In the genomic region with DNA sequence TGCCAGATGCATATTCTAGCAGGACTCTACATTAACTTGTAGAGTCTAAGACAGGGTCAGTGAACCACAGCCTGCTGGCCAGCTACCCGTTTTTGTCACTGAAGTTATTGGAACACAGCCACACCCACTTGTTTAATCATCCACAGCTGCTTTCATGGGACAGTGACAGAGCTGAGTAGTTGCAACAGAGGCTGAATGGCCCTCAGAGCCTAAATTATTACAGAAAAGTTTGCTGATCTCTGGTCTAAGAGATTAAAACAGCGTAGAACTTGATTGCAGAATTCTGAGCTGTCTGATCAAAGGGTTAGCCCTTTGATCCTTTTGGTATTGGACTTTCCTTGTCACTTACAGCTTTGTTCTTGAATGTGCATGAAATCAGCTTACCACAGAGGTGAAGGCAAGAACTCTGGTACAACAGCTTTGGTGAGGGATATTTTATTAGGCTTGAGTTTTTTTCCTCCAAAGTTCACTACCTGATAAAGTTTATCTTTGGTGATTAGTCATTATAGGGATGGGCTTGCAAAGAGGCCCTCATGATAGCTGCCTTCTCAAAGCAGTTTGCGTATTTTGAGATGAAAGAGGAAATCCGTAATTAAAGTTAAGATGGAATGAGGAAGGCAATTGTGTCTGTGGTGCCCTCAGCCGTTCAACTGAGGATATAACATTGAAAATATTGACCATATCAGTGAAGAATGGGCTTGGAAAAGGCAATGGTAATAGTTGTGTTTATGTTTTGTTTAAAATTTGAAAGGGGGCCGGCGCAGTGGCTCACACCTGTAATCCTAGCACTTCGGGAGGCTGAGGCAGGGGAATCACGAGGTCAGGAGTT, we compare ENCODE assay signal across 1 cellular context.
TF ChIP-seq lines count a peak whose summit lies in the region.

No MANE protein-coding gene starts in this region.

TF ChIP-seq in HepG2, 621 proteins besides CTCF, POLR2A, EP300 and RAD21 (continued from another document and continues in another):
- TF ChIP-seq MLXIP (CRISPR knock-in tag; IDR thresholded peaks at IDR 0.05; ENCODE audit: borderline replicate concordance) (no peak), ZNF205 (CRISPR knock-in tag; IDR thresholded peaks at IDR 0.05) (no peak), ZNF550 (CRISPR knock-in tag; IDR thresholded peaks at IDR 0.05; ENCODE audit: borderline replicate concordance) (no peak), SMAD1 (CRISPR knock-in tag; IDR thresholded peaks at IDR 0.05; ENCODE audit: borderline replicate concordance, low read depth) (no peak), SMARCC2 (IDR thresholded peaks at IDR 0.05) (no peak), ESRRA (CRISPR knock-in tag; IDR thresholded peaks at IDR 0.05; ENCODE audit: low read depth) (no peak), KAT7 (CRISPR knock-in tag; IDR thresholded peaks at IDR 0.05; ENCODE audit: borderline replicate concordance) (no peak), ZNF343 (CRISPR knock-in tag; IDR thresholded peaks at IDR 0.05) (no peak), ZSCAN20 (CRISPR knock-in tag; IDR thresholded peaks at IDR 0.05; ENCODE audit: borderline replicate concordance) (no peak), HBP1 (CRISPR knock-in tag; IDR thresholded peaks at IDR 0.05; ENCODE audit: low read depth) (no peak), ZNF672 (CRISPR knock-in tag; IDR thresholded peaks at IDR 0.05) (no peak), MZF1 (CRISPR knock-in tag; IDR thresholded peaks at IDR 0.05; ENCODE audit: borderline replicate concordance) (no peak), KDM2A (CRISPR knock-in tag; IDR thresholded peaks at IDR 0.05; ENCODE audit: borderline replicate concordance, low read depth) (0 out of 2 replicates have a peak, but pooled peaks have one; percentile 39), IRF9 (CRISPR knock-in tag; IDR thresholded peaks at IDR 0.05; ENCODE audit: borderline replicate concordance) (no peak), ZBTB42 (CRISPR knock-in tag; IDR thresholded peaks at IDR 0.05) (no peak), ZSCAN25 (CRISPR knock-in tag; IDR thresholded peaks at IDR 0.05) (no peak), DBP (CRISPR knock-in tag; IDR thresholded peaks at IDR 0.05; ENCODE audit: not compliant biosample characterization) (no peak), HDAC2 (CRISPR knock-in tag; IDR thresholded peaks at IDR 0.05) (no peak; the same call in 1 of the 2 replicates), PLRG1 (conservative IDR thresholded peaks at IDR 0.05) (no peak), ZNF782 (CRISPR knock-in tag; IDR thresholded peaks at IDR 0.05; ENCODE audit: borderline replicate concordance) (no peak), THRA (CRISPR knock-in tag; IDR thresholded peaks at IDR 0.05; ENCODE audit: borderline replicate concordance) (no peak; the same call in 1 of the 2 replicates), SUZ12 (IDR thresholded peaks at IDR 0.05; ENCODE audit: low read depth, low read length) (no peak), ZNF282 (IDR thresholded peaks at IDR 0.05; ENCODE audit: partially characterized antibody) (no peak), ZBTB46 (CRISPR knock-in tag; IDR thresholded peaks at IDR 0.05; ENCODE audit: borderline replicate concordance) (no peak), ERF (CRISPR knock-in tag; IDR thresholded peaks at IDR 0.05) (no peak), ZBTB25 (CRISPR knock-in tag; IDR thresholded peaks at IDR 0.05) (no peak), ADNP (CRISPR knock-in tag; IDR thresholded peaks at IDR 0.05) (no peak), KDM4B (CRISPR knock-in tag; IDR thresholded peaks at IDR 0.05) (no peak), SP2 (CRISPR knock-in tag; IDR thresholded peaks at IDR 0.05) (no peak), MIER2 (CRISPR knock-in tag; IDR thresholded peaks at IDR 0.05) (no peak), RXRA (CRISPR knock-in tag; IDR thresholded peaks at IDR 0.05) (peak; percentile 20; the same call in 1 of the 2 replicates), ZBTB43 (CRISPR knock-in tag; conservative IDR thresholded peaks at IDR 0.05) (no peak), MED13 (CRISPR knock-in tag; IDR thresholded peaks at IDR 0.05) (peak; percentile 41; the same call in 1 of the 2 replicates)
- TF ChIP-seq, protein P1, sequence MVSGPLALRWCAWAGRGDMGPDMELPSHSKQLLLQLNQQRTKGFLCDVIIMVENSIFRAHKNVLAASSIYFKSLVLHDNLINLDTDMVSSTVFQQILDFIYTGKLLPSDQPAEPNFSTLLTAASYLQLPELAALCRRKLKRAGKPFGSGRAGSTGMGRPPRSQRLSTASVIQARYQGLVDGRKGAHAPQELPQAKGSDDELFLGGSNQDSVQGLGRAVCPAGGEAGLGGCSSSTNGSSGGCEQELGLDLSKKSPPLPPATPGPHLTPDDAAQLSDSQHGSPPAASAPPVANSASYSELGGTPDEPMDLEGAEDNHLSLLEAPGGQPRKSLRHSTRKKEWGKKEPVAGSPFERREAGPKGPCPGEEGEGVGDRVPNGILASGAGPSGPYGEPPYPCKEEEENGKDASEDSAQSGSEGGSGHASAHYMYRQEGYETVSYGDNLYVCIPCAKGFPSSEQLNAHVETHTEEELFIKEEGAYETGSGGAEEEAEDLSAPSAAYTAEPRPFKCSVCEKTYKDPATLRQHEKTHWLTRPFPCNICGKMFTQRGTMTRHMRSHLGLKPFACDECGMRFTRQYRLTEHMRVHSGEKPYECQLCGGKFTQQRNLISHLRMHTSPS (CRISPR knock-in tag; IDR thresholded peaks at IDR 0.05; ENCODE audit: low read depth), result no peak
- TF ChIP-seq, protein P2, sequence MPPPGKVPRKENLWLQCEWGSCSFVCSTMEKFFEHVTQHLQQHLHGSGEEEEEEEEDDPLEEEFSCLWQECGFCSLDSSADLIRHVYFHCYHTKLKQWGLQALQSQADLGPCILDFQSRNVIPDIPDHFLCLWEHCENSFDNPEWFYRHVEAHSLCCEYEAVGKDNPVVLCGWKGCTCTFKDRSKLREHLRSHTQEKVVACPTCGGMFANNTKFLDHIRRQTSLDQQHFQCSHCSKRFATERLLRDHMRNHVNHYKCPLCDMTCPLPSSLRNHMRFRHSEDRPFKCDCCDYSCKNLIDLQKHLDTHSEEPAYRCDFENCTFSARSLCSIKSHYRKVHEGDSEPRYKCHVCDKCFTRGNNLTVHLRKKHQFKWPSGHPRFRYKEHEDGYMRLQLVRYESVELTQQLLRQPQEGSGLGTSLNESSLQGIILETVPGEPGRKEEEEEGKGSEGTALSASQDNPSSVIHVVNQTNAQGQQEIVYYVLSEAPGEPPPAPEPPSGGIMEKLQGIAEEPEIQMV (CRISPR knock-in tag; IDR thresholded peaks at IDR 0.05; ENCODE audit: low read depth), result no peak
- TF ChIP-seq, protein P3, sequence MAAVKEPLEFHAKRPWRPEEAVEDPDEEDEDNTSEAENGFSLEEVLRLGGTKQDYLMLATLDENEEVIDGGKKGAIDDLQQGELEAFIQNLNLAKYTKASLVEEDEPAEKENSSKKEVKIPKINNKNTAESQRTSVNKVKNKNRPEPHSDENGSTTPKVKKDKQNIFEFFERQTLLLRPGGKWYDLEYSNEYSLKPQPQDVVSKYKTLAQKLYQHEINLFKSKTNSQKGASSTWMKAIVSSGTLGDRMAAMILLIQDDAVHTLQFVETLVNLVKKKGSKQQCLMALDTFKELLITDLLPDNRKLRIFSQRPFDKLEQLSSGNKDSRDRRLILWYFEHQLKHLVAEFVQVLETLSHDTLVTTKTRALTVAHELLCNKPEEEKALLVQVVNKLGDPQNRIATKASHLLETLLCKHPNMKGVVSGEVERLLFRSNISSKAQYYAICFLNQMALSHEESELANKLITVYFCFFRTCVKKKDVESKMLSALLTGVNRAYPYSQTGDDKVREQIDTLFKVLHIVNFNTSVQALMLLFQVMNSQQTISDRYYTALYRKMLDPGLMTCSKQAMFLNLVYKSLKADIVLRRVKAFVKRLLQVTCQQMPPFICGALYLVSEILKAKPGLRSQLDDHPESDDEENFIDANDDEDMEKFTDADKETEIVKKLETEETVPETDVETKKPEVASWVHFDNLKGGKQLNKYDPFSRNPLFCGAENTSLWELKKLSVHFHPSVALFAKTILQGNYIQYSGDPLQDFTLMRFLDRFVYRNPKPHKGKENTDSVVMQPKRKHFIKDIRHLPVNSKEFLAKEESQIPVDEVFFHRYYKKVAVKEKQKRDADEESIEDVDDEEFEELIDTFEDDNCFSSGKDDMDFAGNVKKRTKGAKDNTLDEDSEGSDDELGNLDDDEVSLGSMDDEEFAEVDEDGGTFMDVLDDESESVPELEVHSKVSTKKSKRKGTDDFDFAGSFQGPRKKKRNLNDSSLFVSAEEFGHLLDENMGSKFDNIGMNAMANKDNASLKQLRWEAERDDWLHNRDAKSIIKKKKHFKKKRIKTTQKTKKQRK (IDR thresholded peaks at IDR 0.05; ENCODE audit: low read length), result no peak
